In genomic region chr2:106115250-106115649, GRCh38 we compare ENCODE assay signal across 7 cellular contexts.
DNase-seq lines count a peak whose midpoint lies in the region; ATAC-seq lines count a peak whose summit lies in the region.

No MANE protein-coding gene starts in this region.

- ATAC-seq in GM19025 (IDR thresholded peaks at IDR 0.05; ENCODE audit: low read depth, unreplicated experiment) (peak; percentile 74), GM18498 (IDR thresholded peaks at IDR 0.05; ENCODE audit: unreplicated experiment) (no peak)

- DNase-seq in HPDE6-E6E7 (ENCODE audit: extremely low spot score) (peak; percentile 33), astrocyte of the hippocampus (ENCODE audit: low read depth, low spot score) (peak; percentile 75), skeletal muscle cell (ENCODE audit: low read depth) (peak; percentile 40), KG1 (lab: John Stamatoyannopoulos, UW) (no peak)
- no peak for DNase-seq in activated CD4-positive, CD25-positive, alpha-beta regulatory T cell treated with anti-CD3 and anti-CD28 coated beads, Interleukin-2, amount 50 U/mL, for 72 hours

- no peak overlapping the region for H3K4me3 ChIP-seq in skeletal muscle cell (ENCODE audit: low read depth, low read length)

Comparison
In these comparisons a context has a peak if more than half of its experiments do, and no peak if none do; other contexts are left out.
1. DNase-seq: peak in HPDE6-E6E7 (single experiment), astrocyte of the hippocampus (single experiment) and skeletal muscle cell (single experiment); none in KG1 (single experiment) and activated CD4-positive, CD25-positive, alpha-beta regulatory T cell treated with anti-CD3 and anti-CD28 coated beads, Interleukin-2, amount 50 U/mL, for 72 hours (single experiment).